9 cellular contexts compared by ENCODE assay signal in genomic region chrX:68490644-68491043, GRCh38. TPM values are rescaled to one million over a fixed set of nuclear protein-coding genes. Genes with fewer than 3 reads are reported as not detected.
DNase-seq lines count a peak whose midpoint lies in the region; ATAC-seq, FAIRE-seq and TF ChIP-seq lines count a peak whose summit lies in the region.
"Had no signal": no experiment of that assay in that cellular context is flagged by ENCODE, and none has a peak within 500 bp of the region (broad histone marks: within the 10 kb centered on the region; RNA-seq: fewer than 3 reads in every experiment).

No MANE protein-coding gene starts in this region.

- no peak overlapping the region for H3K27ac ChIP-seq in small intestine (ENCODE audit: low read depth in 1 of 2, low read length in 1 of 2)

- no peaks in the 10 kb centered on the region for H3K36me3 ChIP-seq in small intestine (ENCODE audit: control insufficient read depth in 2 of 2, insufficient read depth in 2 of 2, low read length in 2 of 2)

- intact Hi-C loops in lower leg skin (cut with DNase I; ENCODE audit: low total_unique reads): no loop called here

- no peaks in the 10 kb centered on the region for H3K4me1 ChIP-seq in small intestine (ENCODE audit: control insufficient read depth in 2 of 2, insufficient read depth in 1 of 2, low read depth in 1 of 2, low read length in 1 of 2)

- FAIRE-seq in small intestine (lab: Jason Lieb, UNC): no peak

- peak; percentile 31 to 32 for DNase-seq in NCI-H524 (lab: John Stamatoyannopoulos, UW)
- no peak for DNase-seq in NCI-H524 treated with DMSO at 0.1 percent for 48 hours (lab: John Stamatoyannopoulos, UW)
- peak; percentile 62 for DNase-seq in HuH-7 (ENCODE audit: low spot score)
- peak; percentile 58 for DNase-seq in dermis blood vessel endothelial cell
- DNase-seq in small intestine: peak; percentile 30
- no peak for DNase-seq in NCI-H748 (lab: John Stamatoyannopoulos, UW; ENCODE audit: unreplicated experiment)
- DNase-seq in lower leg skin (ENCODE audit: low spot score in 2 of 2): no peak
- DNase-seq: COR-L47 had no signal

- TF ChIP-seq POLR2A in lower leg skin (IDR thresholded peaks at IDR 0.05): no peak

- H3K27me3 ChIP-seq in small intestine (ENCODE audit: control insufficient read depth in 2 of 2, insufficient read depth in 2 of 2, low read length in 2 of 2): no peaks in the 10 kb centered on the region

- no peak for ATAC-seq in GM21619 (IDR thresholded peaks at IDR 0.05; ENCODE audit: unreplicated experiment)

- TF ChIP-seq CTCF in lower leg skin (IDR thresholded peaks at IDR 0.05): no peak

- no peaks in the 10 kb centered on the region for H3K9me3 ChIP-seq in small intestine (ENCODE audit: control insufficient read depth, low read depth)

- no peak overlapping the region for H3K4me3 ChIP-seq in small intestine (ENCODE audit: low read depth in 1 of 2, low read length in 2 of 2)
- H3K4me3 ChIP-seq in lower leg skin (ENCODE audit: low read depth, poor library complexity, severe bottlenecking): no peak overlapping the region

RNA-seq across cellular contexts. Expression of gene YIPF6, which starts 8.2 kb away (rescaled TPM):
- total RNA-seq in dermis blood vessel endothelial cell: 21.1 and 30.1 TPM in 2 replicates
- 10 to 100 TPM in 1 of 3 donors, 1 to 10 TPM in 2; 6.2 to 11.1 (median 6.5) TPM for polyA plus RNA-seq in small intestine
- total RNA-seq in lower leg skin: 10 to 100 TPM; 12.6 to 33.2 (median 24.9) TPM

RNA-seq across cellular contexts. Expression of gene OPHN1, which starts 57.3 kb away (rescaled TPM):
- total RNA-seq in dermis blood vessel endothelial cell (8.7 and 11.7 TPM in 2 replicates), lower leg skin (10 to 100 TPM in 1 of 4 donors, 1 to 10 TPM in 3; 4.9 to 20.1 (median 8.1) TPM)
- polyA plus RNA-seq in small intestine: 1 to 10 TPM in 2 of 3 donors, under 1 TPM in 1; 0.89 to 4.3 (median 1.6) TPM

Comparison
In these comparisons a context has a peak if more than half of its experiments do, and no peak if none do; other contexts are left out.
1. DNase-seq: peak in NCI-H524 (2 of 2), HuH-7 (single experiment), dermis blood vessel endothelial cell (single experiment) and small intestine (single experiment); none in NCI-H524 treated with DMSO at 0.1 percent for 48 hours (single experiment), NCI-H748 (single experiment) and lower leg skin (0 of 2).